8 cellular contexts compared by ENCODE assay signal in genomic region chr7:2894118-2894940, GRCh38. TPM values are rescaled to one million over a fixed set of nuclear protein-coding genes. Genes with fewer than 3 reads are reported as not detected.
A peak's percentile ranks its signal among the peaks of the same experiment; 100 is the strongest.
DNase-seq lines count a peak whose midpoint lies in the region; ATAC-seq and TF ChIP-seq lines count a peak whose summit lies in the region.

No MANE protein-coding gene starts in this region.

- peak overlapping the region; percentile 45 for H3K4me3 ChIP-seq in GM12864 (ENCODE audit: low read depth, low read length)

- DNase-seq in GM12864 (ENCODE audit: low read depth) (peak; percentile 72), nephron progenitor cell (no peak), amygdala (lab: John Stamatoyannopoulos, UW) (no peak), posterior vena cava (ENCODE audit: low spot score) (no peak)
- peak; percentile 11 for DNase-seq in activated T-helper 9 cell treated with anti-CD3 and anti-CD28 coated beads, Interleukin-2, amount 50 U/mL, for 16 hours (ENCODE audit: low read depth)
- peak; percentile 56 to 65 for DNase-seq in stimulated activated CD8-positive, alpha-beta memory T cell treated with anti-CD3 and anti-CD28 coated beads, Interleukin-15, amount 100 ng/mL, for 48 hours (ENCODE audit: low read depth in 2 of 2)

- peaks cover 15% of the 10 kb centered on the region for H3K27me3 Mint-ChIP-seq in nephron progenitor cell (ENCODE audit: low read depth, poor library complexity)

- peaks cover 13% of the 10 kb centered on the region for H3K4me1 Mint-ChIP-seq in nephron progenitor cell

- ATAC-seq in GM21529 (IDR thresholded peaks at IDR 0.05; ENCODE audit: unreplicated experiment): peak; percentile 66

- no peak overlapping the region for H3K4me3 Mint-ChIP-seq in nephron progenitor cell

- no peaks in the 10 kb centered on the region for H3K36me3 Mint-ChIP-seq in nephron progenitor cell (ENCODE audit: low read depth)

- H3K27ac ChIP-seq in KOPT-K1 (ENCODE audit: low read depth, low read length, poor library complexity, severe bottlenecking): peak overlapping the region; percentile 57

- H3K27ac Mint-ChIP-seq in nephron progenitor cell: no peak overlapping the region

- TF ChIP-seq CTCF in GM12864 (IDR thresholded peaks at IDR 0.05; ENCODE audit: low read depth, low read length, missing control alignments) (no peak), nephron progenitor cell (IDR thresholded peaks at IDR 0.05) (no peak)

- intact Hi-C loops in posterior vena cava (cut with DNase I): no loop called here

- peaks cover 11% of the 10 kb centered on the region for H3K9me3 Mint-ChIP-seq in nephron progenitor cell

- no peaks in the 10 kb centered on the region for H3K9me3 ChIP-seq in KOPT-K1 (ENCODE audit: insufficient read depth, low read length, poor library complexity, severe bottlenecking)

- H3K36me3 ChIP-seq in KOPT-K1 (ENCODE audit: insufficient read depth, low read length): no peaks in the 10 kb centered on the region

RNA-seq across cellular contexts. Expression of gene GNA12, which starts 50.2 kb away (rescaled TPM):
- 10 to 100 TPM; 59.8 to 65.8 TPM for total RNA-seq in posterior vena cava

Comparison
In these comparisons a context has a peak if more than half of its experiments do, and no peak if none do; other contexts are left out.
1. DNase-seq: peak in GM12864 (single experiment), activated T-helper 9 cell treated with anti-CD3 and anti-CD28 coated beads, Interleukin-2, amount 50 U/mL, for 16 hours (single experiment) and stimulated activated CD8-positive, alpha-beta memory T cell treated with anti-CD3 and anti-CD28 coated beads, Interleukin-15, amount 100 ng/mL, for 48 hours (2 of 2); none in nephron progenitor cell (single experiment), amygdala (0 of 56) and posterior vena cava (single experiment).